1 cellular context compared by ENCODE assay signal in genomic region chr5:84213861-84214260, GRCh38.
TF ChIP-seq lines count a peak whose summit lies in the region.

No MANE protein-coding gene starts in this region.

TF ChIP-seq in WTC11, 78 proteins besides CTCF, POLR2A, EP300 and RAD21 (continued from another document):
- TF ChIP-seq, protein P1, sequence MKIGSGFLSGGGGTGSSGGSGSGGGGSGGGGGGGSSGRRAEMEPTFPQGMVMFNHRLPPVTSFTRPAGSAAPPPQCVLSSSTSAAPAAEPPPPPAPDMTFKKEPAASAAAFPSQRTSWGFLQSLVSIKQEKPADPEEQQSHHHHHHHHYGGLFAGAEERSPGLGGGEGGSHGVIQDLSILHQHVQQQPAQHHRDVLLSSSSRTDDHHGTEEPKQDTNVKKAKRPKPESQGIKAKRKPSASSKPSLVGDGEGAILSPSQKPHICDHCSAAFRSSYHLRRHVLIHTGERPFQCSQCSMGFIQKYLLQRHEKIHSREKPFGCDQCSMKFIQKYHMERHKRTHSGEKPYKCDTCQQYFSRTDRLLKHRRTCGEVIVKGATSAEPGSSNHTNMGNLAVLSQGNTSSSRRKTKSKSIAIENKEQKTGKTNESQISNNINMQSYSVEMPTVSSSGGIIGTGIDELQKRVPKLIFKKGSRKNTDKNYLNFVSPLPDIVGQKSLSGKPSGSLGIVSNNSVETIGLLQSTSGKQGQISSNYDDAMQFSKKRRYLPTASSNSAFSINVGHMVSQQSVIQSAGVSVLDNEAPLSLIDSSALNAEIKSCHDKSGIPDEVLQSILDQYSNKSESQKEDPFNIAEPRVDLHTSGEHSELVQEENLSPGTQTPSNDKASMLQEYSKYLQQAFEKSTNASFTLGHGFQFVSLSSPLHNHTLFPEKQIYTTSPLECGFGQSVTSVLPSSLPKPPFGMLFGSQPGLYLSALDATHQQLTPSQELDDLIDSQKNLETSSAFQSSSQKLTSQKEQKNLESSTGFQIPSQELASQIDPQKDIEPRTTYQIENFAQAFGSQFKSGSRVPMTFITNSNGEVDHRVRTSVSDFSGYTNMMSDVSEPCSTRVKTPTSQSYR (CRISPR knock-in tag; IDR thresholded peaks at IDR 0.05), result no peak
- TF ChIP-seq CBFB (CRISPR knock-in tag; IDR thresholded peaks at IDR 0.05; ENCODE audit: low read depth), result no peak
- TF ChIP-seq, protein P2, sequence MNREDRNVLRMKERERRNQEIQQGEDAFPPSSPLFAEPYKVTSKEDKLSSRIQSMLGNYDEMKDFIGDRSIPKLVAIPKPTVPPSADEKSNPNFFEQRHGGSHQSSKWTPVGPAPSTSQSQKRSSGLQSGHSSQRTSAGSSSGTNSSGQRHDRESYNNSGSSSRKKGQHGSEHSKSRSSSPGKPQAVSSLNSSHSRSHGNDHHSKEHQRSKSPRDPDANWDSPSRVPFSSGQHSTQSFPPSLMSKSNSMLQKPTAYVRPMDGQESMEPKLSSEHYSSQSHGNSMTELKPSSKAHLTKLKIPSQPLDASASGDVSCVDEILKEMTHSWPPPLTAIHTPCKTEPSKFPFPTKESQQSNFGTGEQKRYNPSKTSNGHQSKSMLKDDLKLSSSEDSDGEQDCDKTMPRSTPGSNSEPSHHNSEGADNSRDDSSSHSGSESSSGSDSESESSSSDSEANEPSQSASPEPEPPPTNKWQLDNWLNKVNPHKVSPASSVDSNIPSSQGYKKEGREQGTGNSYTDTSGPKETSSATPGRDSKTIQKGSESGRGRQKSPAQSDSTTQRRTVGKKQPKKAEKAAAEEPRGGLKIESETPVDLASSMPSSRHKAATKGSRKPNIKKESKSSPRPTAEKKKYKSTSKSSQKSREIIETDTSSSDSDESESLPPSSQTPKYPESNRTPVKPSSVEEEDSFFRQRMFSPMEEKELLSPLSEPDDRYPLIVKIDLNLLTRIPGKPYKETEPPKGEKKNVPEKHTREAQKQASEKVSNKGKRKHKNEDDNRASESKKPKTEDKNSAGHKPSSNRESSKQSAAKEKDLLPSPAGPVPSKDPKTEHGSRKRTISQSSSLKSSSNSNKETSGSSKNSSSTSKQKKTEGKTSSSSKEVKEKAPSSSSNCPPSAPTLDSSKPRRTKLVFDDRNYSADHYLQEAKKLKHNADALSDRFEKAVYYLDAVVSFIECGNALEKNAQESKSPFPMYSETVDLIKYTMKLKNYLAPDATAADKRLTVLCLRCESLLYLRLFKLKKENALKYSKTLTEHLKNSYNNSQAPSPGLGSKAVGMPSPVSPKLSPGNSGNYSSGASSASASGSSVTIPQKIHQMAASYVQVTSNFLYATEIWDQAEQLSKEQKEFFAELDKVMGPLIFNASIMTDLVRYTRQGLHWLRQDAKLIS (CRISPR knock-in tag; IDR thresholded peaks at IDR 0.05; ENCODE audit: borderline replicate concordance), result no peak
